11 cellular contexts compared by ENCODE assay signal in genomic region chr3:30650348-30650995, GRCh38. TPM values are rescaled to one million over a fixed set of nuclear protein-coding genes. Genes with fewer than 3 reads are reported as not detected.
DNase-seq lines count a peak whose midpoint lies in the region; ATAC-seq, FAIRE-seq and TF ChIP-seq lines count a peak whose summit lies in the region.
"Had no signal": no experiment of that assay in that cellular context is flagged by ENCODE, and none has a peak within 500 bp of the region (broad histone marks: within the 10 kb centered on the region; RNA-seq: fewer than 3 reads in every experiment).

No MANE protein-coding gene starts in this region.

- no peaks in the 10 kb centered on the region for H3K9me3 ChIP-seq in astrocyte (ENCODE audit: insufficient read depth, low read depth, low read length)
- H3K9me3 ChIP-seq: ascending aorta had no signal

- peaks cover 23% of the 10 kb centered on the region for H3K4me1 ChIP-seq in astrocyte (ENCODE audit: insufficient read depth, low read length)
- H3K4me1 ChIP-seq: parathyroid adenoma had no signal

- peaks cover 73% of the 10 kb centered on the region for H3K36me3 ChIP-seq in astrocyte (ENCODE audit: insufficient read depth, low read length)

- peaks cover 12% of the 10 kb centered on the region for H4K20me1 ChIP-seq in astrocyte (ENCODE audit: insufficient read depth, low read length)

- H2AFZ ChIP-seq in astrocyte (ENCODE audit: low read depth, low read length): no peak overlapping the region
- H2AFZ ChIP-seq: parathyroid adenoma had no signal

- peak overlapping the region; percentile 54 for H3K27ac ChIP-seq in astrocyte (ENCODE audit: low read depth, low read length)
- H3K27ac ChIP-seq: parathyroid adenoma had no signal

- FAIRE-seq in astrocyte (lab: Jason Lieb, UNC): no peak

- TF ChIP-seq CTCF in CD14-positive monocyte (IDR thresholded peaks at IDR 0.05) (no peak), HFFc6 (IDR thresholded peaks at IDR 0.05) (no peak), astrocyte (IDR thresholded peaks at IDR 0.05; ENCODE audit: insufficient read depth, low read depth, low read length) (no peak)

- H3K27ac Mint-ChIP-seq in CD14-positive monocyte: peak overlapping the region; percentile 83 to 94 (median 88)
- peak overlapping the region; percentile 74 for H3K27ac Mint-ChIP-seq in HFFc6
- peak overlapping the region; percentile 15 for H3K27ac Mint-ChIP-seq in astrocyte (ENCODE audit: unreplicated experiment)
- H3K27ac Mint-ChIP-seq in natural killer cell treated with Interleukin-12 subunit alpha and Interleukin-12 subunit beta and Interleukin-15 and Interleukin-18, amount 100 ng/mL, for 72 hours: peak overlapping the region; percentile 80 to 99

- no peaks in the 10 kb centered on the region for H3K27me3 ChIP-seq in astrocyte (ENCODE audit: insufficient read depth, low read length)
- H3K27me3 ChIP-seq: ascending aorta had no signal

- ATAC-seq in natural killer cell treated with Interleukin-12 subunit alpha and Interleukin-12 subunit beta and Interleukin-15 and Interleukin-18, amount 100 ng/mL, for 72 hours: no peak
- ATAC-seq in GM19463 (IDR thresholded peaks at IDR 0.05; ENCODE audit: unreplicated experiment): no peak
- no peak for ATAC-seq in GM21381 (IDR thresholded peaks at IDR 0.05; ENCODE audit: unreplicated experiment)

- H3K4me1 Mint-ChIP-seq in CD14-positive monocyte (peaks cover 77% of the 10 kb centered on the region), HFFc6 (ENCODE audit: low read depth) (peaks cover 59% of the 10 kb centered on the region), astrocyte (ENCODE audit: low read depth, unreplicated experiment) (peaks cover 25% of the 10 kb centered on the region)
- peaks cover 52 to 77% of the 10 kb centered on the region in 2 donors for H3K4me1 Mint-ChIP-seq in natural killer cell treated with Interleukin-12 subunit alpha and Interleukin-12 subunit beta and Interleukin-15 and Interleukin-18, amount 100 ng/mL, for 72 hours (ENCODE audit: low read depth in 2 of 2)

- no peak overlapping the region for H3K4me3 Mint-ChIP-seq in CD14-positive monocyte
- no peak overlapping the region for H3K4me3 Mint-ChIP-seq in HFFc6
- H3K4me3 Mint-ChIP-seq in astrocyte (ENCODE audit: unreplicated experiment): no peak overlapping the region
- no peak overlapping the region for H3K4me3 Mint-ChIP-seq in natural killer cell treated with Interleukin-12 subunit alpha and Interleukin-12 subunit beta and Interleukin-15 and Interleukin-18, amount 100 ng/mL, for 72 hours

- DNase-seq in CD14-positive monocyte (ENCODE audit: low spot score): no peak
- no peak for DNase-seq in HFFc6
- DNase-seq in astrocyte (ENCODE audit: low read depth): no peak
- no peak for DNase-seq in natural killer cell treated with Interleukin-12 subunit alpha and Interleukin-12 subunit beta and Interleukin-15 and Interleukin-18, amount 100 ng/mL, for 72 hours (ENCODE audit: low spot score)
- no peak for DNase-seq in mesenteric fat pad (ENCODE audit: low spot score)
- DNase-seq: Calu3; stimulated activated naive CD4-positive, alpha-beta T cell had no signal

- H3K79me2 ChIP-seq in astrocyte (ENCODE audit: insufficient read depth, low read length): peaks cover 34% of the 10 kb centered on the region
- H3K79me2 ChIP-seq: parathyroid adenoma had no signal

- H3K9ac ChIP-seq in astrocyte (ENCODE audit: low read length): peak overlapping the region; percentile 16
- H3K9ac ChIP-seq: parathyroid adenoma had no signal

- H3K4me2 ChIP-seq in astrocyte (ENCODE audit: low read length): no peak overlapping the region

- H3K9me3 Mint-ChIP-seq in CD14-positive monocyte (no peaks in the 10 kb centered on the region), HFFc6 (no peaks in the 10 kb centered on the region), astrocyte (ENCODE audit: unreplicated experiment) (no peaks in the 10 kb centered on the region)
- no peaks in the 10 kb centered on the region for H3K9me3 Mint-ChIP-seq in natural killer cell treated with Interleukin-12 subunit alpha and Interleukin-12 subunit beta and Interleukin-15 and Interleukin-18, amount 100 ng/mL, for 72 hours

- H3K4me3 ChIP-seq in astrocyte (ENCODE audit: insufficient read depth, low read depth, low read length): no peak overlapping the region
- H3K4me3 ChIP-seq: ascending aorta had no signal

- intact Hi-C loops in CD14-positive monocyte (cut with micrococcal nuclease): no loop called here

- no peaks in the 10 kb centered on the region for H3K27me3 Mint-ChIP-seq in CD14-positive monocyte (ENCODE audit: low read depth in 3 of 3)
- no peaks in the 10 kb centered on the region; the same call in 1 of the 2 replicates for H3K27me3 Mint-ChIP-seq in HFFc6 (ENCODE audit: insufficient read depth)
- H3K27me3 Mint-ChIP-seq in astrocyte (ENCODE audit: low read depth, unreplicated experiment): no peaks in the 10 kb centered on the region
- no peaks in the 10 kb centered on the region for H3K27me3 Mint-ChIP-seq in natural killer cell treated with Interleukin-12 subunit alpha and Interleukin-12 subunit beta and Interleukin-15 and Interleukin-18, amount 100 ng/mL, for 72 hours

- H3K36me3 Mint-ChIP-seq in CD14-positive monocyte: peaks cover 89 to 91% of the 10 kb centered on the region in 2 donors
- H3K36me3 Mint-ChIP-seq in HFFc6 (ENCODE audit: low read depth): peaks cover 84% of the 10 kb centered on the region
- H3K36me3 Mint-ChIP-seq in astrocyte (ENCODE audit: low read depth, unreplicated experiment): peaks cover 36% of the 10 kb centered on the region
- H3K36me3 Mint-ChIP-seq in natural killer cell treated with Interleukin-12 subunit alpha and Interleukin-12 subunit beta and Interleukin-15 and Interleukin-18, amount 100 ng/mL, for 72 hours: peaks cover 60% of the 10 kb centered on the region

RNA-seq across cellular contexts. Expression of gene TGFBR2, which starts 44.1 kb away (rescaled TPM):
- 10 to 100 TPM; 46.6 to 60.3 TPM for polyA plus RNA-seq in CD14-positive monocyte
- 100 to 1,000 TPM in 4 of 6 experiments, 10 to 100 TPM in 2; 78.5 to 135 (median 118) TPM for total RNA-seq in HFFc6 (2021; fragmentation: NEBNext Ultra II Directional; extraction: Animal tissue kit (Norgen Biotek cat#: 25700))
- total RNA-seq in astrocyte: 39.9 and 44.1 TPM in 2 replicates
- 10 to 100 TPM; 37.3 to 38.6 TPM for total RNA-seq in natural killer cell treated with Interleukin-12 subunit alpha and Interleukin-12 subunit beta and Interleukin-15 and Interleukin-18, amount 100 ng/mL, for 72 hours
- total RNA-seq in mesenteric fat pad: 372 TPM

Comparison
In these comparisons a context has a peak if more than half of its experiments do, and no peak if none do; other contexts are left out.
1. H3K27ac Mint-ChIP-seq: peak in every context shown above with its lines; median percentile 90 in natural killer cell treated with Interleukin-12 subunit alpha and Interleukin-12 subunit beta and Interleukin-15 and Interleukin-18, amount 100 ng/mL, for 72 hours; 88 in CD14-positive monocyte; 74 in HFFc6; 15 in astrocyte.